In genomic region chr17:48954300-48954755, GRCh38 we compare ENCODE assay signal across 1 cellular context.
TF ChIP-seq lines count a peak whose summit lies in the region.

No MANE protein-coding gene starts in this region.

TF ChIP-seq in HepG2, 621 proteins besides CTCF, POLR2A, EP300 and RAD21 (continued from another document and continues in another):
- TF ChIP-seq ZBTB25 (CRISPR knock-in tag; IDR thresholded peaks at IDR 0.05) (no peak; the same call in 1 of the 2 replicates), MEIS2 (CRISPR knock-in tag; IDR thresholded peaks at IDR 0.05) (0 out of 2 replicates have a peak, but pooled peaks have one; percentile 28), TFE3 (CRISPR knock-in tag; IDR thresholded peaks at IDR 0.05) (no peak), ZMYM3 (CRISPR knock-in tag; IDR thresholded peaks at IDR 0.05) (peak; percentile 58; the same call in 1 of the 2 replicates), ELK4 (CRISPR knock-in tag; IDR thresholded peaks at IDR 0.05; ENCODE audit: borderline replicate concordance) (no peak), JARID2 (CRISPR knock-in tag; IDR thresholded peaks at IDR 0.05; ENCODE audit: insufficient replicate concordance) (no peak), NPAS2 (CRISPR knock-in tag; IDR thresholded peaks at IDR 0.05; ENCODE audit: borderline replicate concordance) (no peak), KIAA2018 (CRISPR knock-in tag; IDR thresholded peaks at IDR 0.05; ENCODE audit: borderline replicate concordance) (no peak), ZKSCAN8 (CRISPR knock-in tag; IDR thresholded peaks at IDR 0.05; ENCODE audit: borderline replicate concordance) (peak; percentile 98), RFXAP (CRISPR knock-in tag; IDR thresholded peaks at IDR 0.05; ENCODE audit: borderline replicate concordance) (0 out of 2 replicates have a peak, but pooled peaks have one; percentile 1), HINFP (CRISPR knock-in tag; IDR thresholded peaks at IDR 0.05; ENCODE audit: low read depth) (no peak), ZNF232 (CRISPR knock-in tag; IDR thresholded peaks at IDR 0.05; ENCODE audit: borderline replicate concordance) (no peak; the same call in 1 of the 2 replicates), CSRNP2 (CRISPR knock-in tag; conservative IDR thresholded peaks at IDR 0.05; ENCODE audit: low read depth) (no peak), ZFP91 (CRISPR knock-in tag; IDR thresholded peaks at IDR 0.05; ENCODE audit: borderline replicate concordance) (no peak; the same call in 1 of the 2 replicates), HNRNPL (IDR thresholded peaks at IDR 0.05; ENCODE audit: low read depth, low read length) (no peak), ZNF678 (CRISPR knock-in tag; IDR thresholded peaks at IDR 0.05) (no peak), ZNF577 (CRISPR knock-in tag; IDR thresholded peaks at IDR 0.05; ENCODE audit: borderline replicate concordance, low read depth) (no peak), MTA1 (CRISPR knock-in tag; IDR thresholded peaks at IDR 0.05; ENCODE audit: borderline replicate concordance) (no peak), FOXP1 (IDR thresholded peaks at IDR 0.05) (no peak), FOXP1 (CRISPR knock-in tag; IDR thresholded peaks at IDR 0.05) (no peak; the same call in 1 of the 2 replicates), ZNF329 (CRISPR knock-in tag; IDR thresholded peaks at IDR 0.05; ENCODE audit: low read depth) (no peak), MLXIP (CRISPR knock-in tag; IDR thresholded peaks at IDR 0.05; ENCODE audit: borderline replicate concordance) (no peak), TAF15 (IDR thresholded peaks at IDR 0.05; ENCODE audit: low read depth, low read length, poor library complexity, severe bottlenecking) (no peak), ZNF431 (CRISPR knock-in tag; IDR thresholded peaks at IDR 0.05; ENCODE audit: borderline replicate concordance, low read depth) (no peak), ZNF280B (CRISPR knock-in tag; IDR thresholded peaks at IDR 0.05; ENCODE audit: borderline replicate concordance) (no peak), ZNF558 (CRISPR knock-in tag; IDR thresholded peaks at IDR 0.05; ENCODE audit: borderline replicate concordance) (no peak), TCF7 (IDR thresholded peaks at IDR 0.05; ENCODE audit: low read depth) (no peak), ZBTB3 (CRISPR knock-in tag; IDR thresholded peaks at IDR 0.05; ENCODE audit: borderline replicate concordance, low read depth) (no peak), ZNF337 (CRISPR knock-in tag; IDR thresholded peaks at IDR 0.05; ENCODE audit: borderline replicate concordance, low read depth) (peak; percentile 58; the same call in 1 of the 2 replicates), MZF1 (CRISPR knock-in tag; IDR thresholded peaks at IDR 0.05; ENCODE audit: borderline replicate concordance) (no peak), ZNF143 (CRISPR knock-in tag; IDR thresholded peaks at IDR 0.05) (0 out of 2 replicates have a peak, but pooled peaks have one; percentile 11)
